Comparison of ENCODE assay signal across 17 cellular contexts in the genomic region with DNA sequence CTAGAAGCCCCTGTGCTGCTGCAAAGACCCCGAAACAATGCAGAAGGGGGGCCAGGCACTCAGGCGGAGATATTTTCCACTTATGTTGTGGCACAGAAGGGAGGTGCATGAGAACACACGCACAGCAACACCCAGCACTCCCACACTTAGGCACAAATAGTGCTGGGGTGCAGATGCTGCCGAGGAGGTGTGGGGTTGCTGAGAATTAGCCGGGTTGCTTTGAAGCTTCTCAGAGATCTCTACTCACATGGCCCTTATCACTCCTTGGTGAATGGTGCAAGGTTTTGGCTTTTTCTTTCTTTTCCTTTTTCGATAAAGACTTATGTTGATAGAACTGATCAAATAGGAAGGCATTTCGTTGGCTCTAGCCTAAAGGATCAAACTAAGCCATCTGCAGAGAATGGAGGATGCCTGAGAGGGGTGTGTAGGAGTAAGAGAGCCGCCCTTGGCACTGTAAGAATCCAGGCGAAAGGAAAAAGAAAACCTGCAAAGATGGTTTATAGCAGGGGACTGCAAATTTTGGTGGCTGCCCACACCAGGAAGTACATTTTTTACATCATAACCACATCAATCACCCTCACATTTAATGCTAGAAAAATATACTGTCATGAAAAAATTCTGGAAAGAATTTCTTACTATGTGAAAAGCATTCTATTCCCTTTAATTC. TPM values are rescaled to one million over a fixed set of nuclear protein-coding genes. Genes with fewer than 3 reads are reported as not detected.
DNase-seq lines count a peak whose midpoint lies in the region; ATAC-seq and TF ChIP-seq lines count a peak whose summit lies in the region.
"Had no signal": no experiment of that assay in that cellular context is flagged by ENCODE, and none has a peak within 500 bp of the region (broad histone marks: within the 10 kb centered on the region; RNA-seq: fewer than 3 reads in every experiment).

No MANE protein-coding gene starts in this region.

- no peak for DNase-seq in activated naive CD4-positive, alpha-beta T cell treated with anti-CD3 and anti-CD28 coated beads, Interleukin-2, amount 50 U/mL, for 72 hours (ENCODE audit: low spot score in 2 of 2)
- no peak for DNase-seq in activated naive CD4-positive, alpha-beta T cell treated with anti-CD3 and anti-CD28 coated beads, Interleukin-2, amount 50 U/mL, for 16 hours
- DNase-seq in mesothelial cell of epicardium (ENCODE audit: low spot score in 2 of 2, unreplicated experiment in 2 of 2) (no peak), NCI-H1694 (lab: John Stamatoyannopoulos, UW) (no peak), lower leg skin (ENCODE audit: low spot score in 2 of 2) (no peak), DMS 273 (lab: John Stamatoyannopoulos, UW; ENCODE audit: unreplicated experiment) (no peak), NCI-H774 (lab: John Stamatoyannopoulos, UW) (no peak)
- DNase-seq: activated CD8-positive, alpha-beta memory T cell treated with anti-CD3 and anti-CD28 coated beads, Interleukin-2, amount 50 U/mL, for 4 hours; DMS53; effector CD4-positive, alpha-beta T cell; left lung; NCI-H1436 treated with DMSO at 0.1 percent for 48 hours; NCI-H748 treated with DMSO at 0.1 percent for 48 hours had no signal

- no peak overlapping the region for H3K4me3 Mint-ChIP-seq in mesothelial cell of epicardium
- H3K4me3 Mint-ChIP-seq: IgD-negative memory B cell had no signal

- no peak for TF ChIP-seq POLR2A in lower leg skin (IDR thresholded peaks at IDR 0.05)

- peak; percentile 36 to 43 for ATAC-seq in activated naive CD4-positive, alpha-beta T cell treated with anti-CD3 and anti-CD28 coated beads, Interleukin-2, amount 50 U/mL, for 72 hours
- ATAC-seq: gastroesophageal sphincter, left lung had no signal

- H3K4me1 Mint-ChIP-seq in mesothelial cell of epicardium, result peaks cover 46% of the 10 kb centered on the region
- H3K4me1 Mint-ChIP-seq: IgD-negative memory B cell had no signal

- peaks cover 0 to 10% of the 10 kb centered on the region in 2 donors for H3K36me3 Mint-ChIP-seq in activated naive CD4-positive, alpha-beta T cell treated with anti-CD3 and anti-CD28 coated beads, Interleukin-2, amount 50 U/mL, for 72 hours
- H3K36me3 Mint-ChIP-seq in mesothelial cell of epicardium, result no peaks in the 10 kb centered on the region

- TF ChIP-seq CTCF in mesothelial cell of epicardium (IDR thresholded peaks at IDR 0.05; ENCODE audit: unreplicated experiment), result no peak
- TF ChIP-seq CTCF in lower leg skin (IDR thresholded peaks at IDR 0.05), result no peak

- peaks cover 0 to 4% of the 10 kb centered on the region in 2 donors for H3K9me3 Mint-ChIP-seq in activated naive CD4-positive, alpha-beta T cell treated with anti-CD3 and anti-CD28 coated beads, Interleukin-2, amount 50 U/mL, for 72 hours
- H3K9me3 Mint-ChIP-seq in mesothelial cell of epicardium, result peaks cover 11% of the 10 kb centered on the region

- peak overlapping the region; percentile 62 for H3K27ac ChIP-seq in angular gyrus (ENCODE audit: low read depth, low read length)
- H3K27ac ChIP-seq: gastroesophageal sphincter, left lung, tibial nerve had no signal

- H3K27ac Mint-ChIP-seq in activated naive CD4-positive, alpha-beta T cell treated with anti-CD3 and anti-CD28 coated beads, Interleukin-2, amount 50 U/mL, for 72 hours, result no peak overlapping the region
- peak overlapping the region; percentile 87 for H3K27ac Mint-ChIP-seq in mesothelial cell of epicardium
- H3K27ac Mint-ChIP-seq: IgD-negative memory B cell had no signal

- no peak overlapping the region for H3K4me3 ChIP-seq in lower leg skin (ENCODE audit: low read depth, poor library complexity, severe bottlenecking)
- H3K4me3 ChIP-seq: gastroesophageal sphincter, left lung, tibial nerve had no signal

- intact Hi-C loops in lower leg skin (cut with DNase I; ENCODE audit: low total_unique reads), result no loop called here

- WGBS in lower leg skin, 2 donors, result 35 to 37% methylated on average over 9 of the region's 9 CpGs

- H3K27me3 Mint-ChIP-seq in mesothelial cell of epicardium (ENCODE audit: low read depth), result no peaks in the 10 kb centered on the region

RNA-seq across cellular contexts. Expression of gene FHL2, which starts 27.9 kb away (rescaled TPM):
- 1 to 10 TPM; 2.6 to 3.0 TPM for total RNA-seq in activated naive CD4-positive, alpha-beta T cell treated with anti-CD3 and anti-CD28 coated beads, Interleukin-2, amount 50 U/mL, for 72 hours
- total RNA-seq in mesothelial cell of epicardium (32.3 to 37.9 TPM (median 36.4 TPM) in 3 replicates), lower leg skin (10 to 100 TPM; 48.3 to 67.3 (median 49.3) TPM)
